Comparison of ENCODE assay signal across 1 cellular context in genomic region chr19:10720607-10721125, GRCh38.
TF ChIP-seq lines count a peak whose summit lies in the region.

No MANE protein-coding gene starts in this region.

TF ChIP-seq in GM12878, 131 proteins besides CTCF, POLR2A, EP300 and RAD21:
- no peak for TF ChIP-seq E4F1 (IDR thresholded peaks at IDR 0.05; ENCODE audit: borderline replicate concordance, partially characterized antibody)
- peak; percentile 91 for TF ChIP-seq DPF2 (IDR thresholded peaks at IDR 0.05)
TF ChIP-seq in GM12878: peak in this region for 1.
